8 cellular contexts compared by ENCODE assay signal in the genomic region with DNA sequence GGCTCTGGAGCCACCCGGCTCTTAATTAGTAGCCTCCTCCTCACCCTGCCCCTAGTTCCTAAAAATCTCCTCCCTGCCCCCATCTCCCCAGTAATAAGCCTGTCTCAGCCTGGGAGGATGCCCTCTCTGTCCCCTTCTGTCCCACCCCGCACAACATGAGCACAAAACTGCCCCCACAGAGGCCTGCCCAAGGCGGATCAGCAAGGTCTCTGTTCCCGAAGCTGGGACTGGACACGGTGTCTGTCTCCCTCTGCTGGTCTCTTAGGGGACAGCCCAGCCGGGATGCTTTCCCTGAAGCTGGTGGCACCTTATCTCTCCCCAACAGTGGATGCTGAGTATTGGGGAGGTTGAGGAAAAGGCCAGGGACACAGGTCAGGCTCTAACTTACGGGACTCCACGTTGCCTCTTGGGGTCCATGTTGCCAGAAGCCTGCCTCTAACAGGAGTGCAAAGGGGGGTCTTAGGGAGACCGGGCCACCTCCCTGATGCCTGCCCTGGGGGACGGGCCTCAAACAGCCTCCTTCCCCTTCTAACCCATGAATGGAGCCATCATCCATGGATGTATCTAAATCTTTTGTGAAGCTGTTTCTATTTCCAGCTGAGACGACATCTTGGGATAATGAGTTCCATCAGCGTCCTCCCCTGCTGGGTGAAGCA. TPM values are rescaled to one million over a fixed set of nuclear protein-coding genes. Genes with fewer than 3 reads are reported as not detected.
DNase-seq lines count a peak whose midpoint lies in the region; TF ChIP-seq lines count a peak whose summit lies in the region.

No MANE protein-coding gene starts in this region.

- intact Hi-C loops in activated naive CD4-positive, alpha-beta T cell treated with anti-CD3 and anti-CD28 coated beads for 36 hours (cut with micrococcal nuclease), result loop anchor here (1.0 to 2.0 kb wide), 6 partner anchors 25 to 302 kb away; no protein-coding TSS in a partner anchor

- CTCF ChIA-PET in activated naive CD4-positive, alpha-beta T cell treated with anti-CD3 and anti-CD28 coated beads for 36 hours (lab: Charles Lee), result interaction anchor here (0.6 to 19.4 kb wide), 23 partner anchors 8 to 326 kb away, joined by 3 to 636 read pairs (median 4); a partner anchor contains a TSS

- no peak overlapping the region for H3K4me3 Mint-ChIP-seq in activated naive CD4-positive, alpha-beta T cell treated with anti-CD3 and anti-CD28 coated beads for 36 hours

- TF ChIP-seq CTCF in LNCAP (IDR thresholded peaks at IDR 0.05), result peak; percentile 95

- peaks cover 2% of the 10 kb centered on the region for H3K4me1 Mint-ChIP-seq in activated naive CD4-positive, alpha-beta T cell treated with anti-CD3 and anti-CD28 coated beads for 36 hours (ENCODE audit: low read depth)

- H3K27ac Mint-ChIP-seq in activated naive CD4-positive, alpha-beta T cell treated with anti-CD3 and anti-CD28 coated beads for 36 hours, result no peak overlapping the region

- H3K9me3 Mint-ChIP-seq in activated naive CD4-positive, alpha-beta T cell treated with anti-CD3 and anti-CD28 coated beads for 36 hours, result no peaks in the 10 kb centered on the region

- no peaks in the 10 kb centered on the region for H3K36me3 Mint-ChIP-seq in activated naive CD4-positive, alpha-beta T cell treated with anti-CD3 and anti-CD28 coated beads for 36 hours (ENCODE audit: low read depth)

- DNase-seq in NCI-H1417 (lab: John Stamatoyannopoulos, UW), result peak; percentile 65 to 84 (median 68)
- no peak for DNase-seq in NCI-H1417 treated with DMSO at 0.1 percent for 48 hours (lab: John Stamatoyannopoulos, UW)
- peak; percentile 77 for DNase-seq in SK-N-DZ (ENCODE audit: low spot score)
- peak; percentile 92 for DNase-seq in activated naive CD4-positive, alpha-beta T cell treated with anti-CD3 and anti-CD28 coated beads for 36 hours
- peak; percentile 78 for DNase-seq in germinal center (ENCODE audit: low spot score)
- DNase-seq in pons (ENCODE audit: low spot score), result peak; percentile 78
- peak; percentile 86 for DNase-seq in ureter (ENCODE audit: low spot score)

- H3K27me3 Mint-ChIP-seq in activated naive CD4-positive, alpha-beta T cell treated with anti-CD3 and anti-CD28 coated beads for 36 hours (ENCODE audit: low read depth), result peaks cover 2% of the 10 kb centered on the region

RNA-seq across cellular contexts. Expression of a gene that starts 9.2 kb away (rescaled TPM):
- polyA plus RNA-seq in SK-N-DZ (2014; cell fraction: cytosol; rRNA removed), result 10.4 and 14.3 TPM in 2 replicates
- 38.3 and 51.4 TPM in 2 replicates for polyA plus RNA-seq in SK-N-DZ (2014; cell fraction: nucleus; rRNA removed)
- total RNA-seq in activated naive CD4-positive, alpha-beta T cell treated with anti-CD3 and anti-CD28 coated beads for 36 hours, result 10 to 100 TPM; 29.5 to 30.7 TPM
- total RNA-seq in ureter, result 26.1 TPM

RNA-seq across cellular contexts. Expression of a gene that starts 9.2 kb away (rescaled TPM):
- 0.12 and 0.21 TPM in 2 replicates for polyA plus RNA-seq in SK-N-DZ (2014; cell fraction: cytosol; rRNA removed)
- 1.4 TPM in 1 of 2 replicates, not detected in the other for polyA plus RNA-seq in SK-N-DZ (2014; cell fraction: nucleus; rRNA removed)
- not detected for total RNA-seq in activated naive CD4-positive, alpha-beta T cell treated with anti-CD3 and anti-CD28 coated beads for 36 hours
- total RNA-seq in ureter, result 1.4 TPM

RNA-seq across cellular contexts. Expression of a gene that starts 19.0 kb away (rescaled TPM):
- polyA plus RNA-seq in SK-N-DZ (2014; cell fraction: cytosol; rRNA removed), result 170 and 171 TPM in 2 replicates
- polyA plus RNA-seq in SK-N-DZ (2014; cell fraction: nucleus; rRNA removed), result 101 and 105 TPM in 2 replicates
- total RNA-seq in activated naive CD4-positive, alpha-beta T cell treated with anti-CD3 and anti-CD28 coated beads for 36 hours, result 100 to 1,000 TPM; 202 to 204 TPM
- 124 TPM for total RNA-seq in ureter

RNA-seq across cellular contexts. Expression of a gene that starts 21.3 kb away (rescaled TPM):
- 1.7 TPM in 1 of 2 replicates, not detected in the other for polyA plus RNA-seq in SK-N-DZ (2014; cell fraction: cytosol; rRNA removed)
- polyA plus RNA-seq in SK-N-DZ (2014; cell fraction: nucleus; rRNA removed), result 1.2 and 1.4 TPM in 2 replicates
- total RNA-seq in activated naive CD4-positive, alpha-beta T cell treated with anti-CD3 and anti-CD28 coated beads for 36 hours, result 10 to 100 TPM; 73.7 to 81.4 TPM
- 3.6 TPM for total RNA-seq in ureter

RNA-seq across cellular contexts. Expression of a gene that starts 29.3 kb away (rescaled TPM):
- polyA plus RNA-seq in SK-N-DZ (2014; cell fraction: cytosol; rRNA removed), result 6.5 and 8.5 TPM in 2 replicates
- polyA plus RNA-seq in SK-N-DZ (2014; cell fraction: nucleus; rRNA removed), result 8.2 and 9.1 TPM in 2 replicates
- total RNA-seq in activated naive CD4-positive, alpha-beta T cell treated with anti-CD3 and anti-CD28 coated beads for 36 hours, result 10 to 100 TPM; 40.7 to 42.0 TPM
- total RNA-seq in ureter, result 57.9 TPM
